Comparison of ENCODE assay signal across 22 cellular contexts in genomic region chr3:54905230-54905888, GRCh38. TPM values are rescaled to one million over a fixed set of nuclear protein-coding genes. Genes with fewer than 3 reads are reported as not detected.
A peak's percentile ranks its signal among the peaks of the same experiment; 100 is the strongest.
DNase-seq lines count a peak whose midpoint lies in the region; ATAC-seq and TF ChIP-seq lines count a peak whose summit lies in the region.
"Had no signal": no experiment of that assay in that cellular context is flagged by ENCODE, and none has a peak within 500 bp of the region (broad histone marks: within the 10 kb centered on the region; RNA-seq: fewer than 3 reads in every experiment).

No MANE protein-coding gene starts in this region.

- H3K27ac ChIP-seq in left ventricle myocardium inferior (replicated peaks) = no peak overlapping the region
- H3K27ac ChIP-seq: lower lobe of right lung, pancreas, skin epidermis, stomach had no signal

- H3K9me3 ChIP-seq in left ventricle myocardium inferior (replicated peaks) = no peaks in the 10 kb centered on the region
- H3K9me3 ChIP-seq: lower lobe of right lung, pancreas, stomach had no signal

- H3K36me3 ChIP-seq in left ventricle myocardium inferior = no peaks in the 10 kb centered on the region
- H3K36me3 ChIP-seq: lower lobe of right lung, pancreas, stomach had no signal

- no peaks in the 10 kb centered on the region for H3K9me3 Mint-ChIP-seq in mesothelial cell of epicardium
- H3K9me3 Mint-ChIP-seq: activated naive CD8-positive, alpha-beta T cell treated with anti-CD3 and anti-CD28 coated beads, Interleukin-2, amount 10 ng/mL, durations not matched to agents 7 days and 5 days had no signal

- H3K4me3 Mint-ChIP-seq in mesothelial cell of epicardium = no peak overlapping the region
- H3K4me3 Mint-ChIP-seq: activated naive CD8-positive, alpha-beta T cell treated with anti-CD3 and anti-CD28 coated beads, Interleukin-2, amount 10 ng/mL, durations not matched to agents 7 days and 5 days; naive thymus-derived CD4-positive, alpha-beta T cell had no signal

- peaks cover 32% of the 10 kb centered on the region for H3K4me1 Mint-ChIP-seq in mesothelial cell of epicardium
- H3K4me1 Mint-ChIP-seq: activated naive CD8-positive, alpha-beta T cell treated with anti-CD3 and anti-CD28 coated beads, Interleukin-2, amount 10 ng/mL, durations not matched to agents 7 days and 5 days; CD14-positive monocyte had no signal

- TF ChIP-seq CTCF in choroid plexus epithelial cell (conservative IDR thresholded peaks at IDR 0.05; ENCODE audit: low read depth, low read length) (peak; percentile 3), mesothelial cell of epicardium (IDR thresholded peaks at IDR 0.05; ENCODE audit: unreplicated experiment) (no peak), left ventricle myocardium inferior (IDR thresholded peaks at IDR 0.05; ENCODE audit: borderline replicate concordance) (no peak)

- peaks cover 34% of the 10 kb centered on the region for H3K4me1 ChIP-seq in left ventricle myocardium inferior
- H3K4me1 ChIP-seq: lower lobe of right lung, pancreas had no signal

- DNase-seq in AG08396 (ENCODE audit: low spot score) = peak; percentile 41
- peak; percentile 50 for DNase-seq in NCI-H226
- peak; percentile 70 for DNase-seq in choroid plexus epithelial cell (ENCODE audit: low read depth)
- no peak for DNase-seq in mesothelial cell of epicardium (ENCODE audit: low spot score in 2 of 2, unreplicated experiment in 2 of 2)
- no peak for DNase-seq in NCI-H2171 (lab: John Stamatoyannopoulos, UW)
- no peak for DNase-seq in 8988T
- DNase-seq in left ventricle myocardium inferior = no peak
- DNase-seq: activated CD4-positive, alpha-beta T cell treated with anti-CD3 and anti-CD28 coated beads for 1 hour; activated naive CD8-positive, alpha-beta T cell treated with anti-CD3 and anti-CD28 coated beads, Interleukin-2, amount 10 ng/mL, durations not matched to agents 7 days and 5 days; caudate nucleus; lower lobe of right lung; naive thymus-derived CD4-positive, alpha-beta T cell; NCI-H187; pancreas; stimulated activated CD4-positive, alpha-beta T cell treated with anti-CD3 and anti-CD28 coated beads, Interleukin-2, amount 100 ng/mL, for 48 hours; stomach had no signal

- intact Hi-C loops in left ventricle myocardium inferior (cut with micrococcal nuclease) = no loop called here

- H3K27me3 Mint-ChIP-seq in mesothelial cell of epicardium (ENCODE audit: low read depth) = no peaks in the 10 kb centered on the region
- H3K27me3 Mint-ChIP-seq: activated naive CD8-positive, alpha-beta T cell treated with anti-CD3 and anti-CD28 coated beads, Interleukin-2, amount 10 ng/mL, durations not matched to agents 7 days and 5 days had no signal

- H3K27me3 ChIP-seq in left ventricle myocardium inferior (ENCODE audit: low read depth) = no peaks in the 10 kb centered on the region
- H3K27me3 ChIP-seq: pancreas, stomach had no signal

- H3K4me3 ChIP-seq in choroid plexus epithelial cell (ENCODE audit: low read depth, low read length) = no peak overlapping the region
- H3K4me3 ChIP-seq in left ventricle myocardium inferior = no peak overlapping the region
- H3K4me3 ChIP-seq: K562, lower lobe of right lung, pancreas, skin epidermis, stomach had no signal

- no peaks in the 10 kb centered on the region for H3K36me3 Mint-ChIP-seq in mesothelial cell of epicardium
- H3K36me3 Mint-ChIP-seq: activated naive CD8-positive, alpha-beta T cell treated with anti-CD3 and anti-CD28 coated beads, Interleukin-2, amount 10 ng/mL, durations not matched to agents 7 days and 5 days; CD14-positive monocyte; naive thymus-derived CD4-positive, alpha-beta T cell had no signal

- H3K27ac Mint-ChIP-seq in mesothelial cell of epicardium = peak overlapping the region; percentile 48
- H3K27ac Mint-ChIP-seq: activated naive CD8-positive, alpha-beta T cell treated with anti-CD3 and anti-CD28 coated beads, Interleukin-2, amount 10 ng/mL, durations not matched to agents 7 days and 5 days; naive thymus-derived CD4-positive, alpha-beta T cell had no signal

- ATAC-seq in HG03139 (IDR thresholded peaks at IDR 0.05; ENCODE audit: unreplicated experiment) = no peak
- ATAC-seq: esophagus mucosa; K562; lower lobe of right lung; naive thymus-derived CD4-positive, alpha-beta T cell had no signal

RNA-seq across cellular contexts. Expression of gene LRTM1, which starts 22.5 kb away (rescaled TPM):
- total RNA-seq in mesothelial cell of epicardium = not detected in 3 replicates
- not detected for total RNA-seq in left ventricle myocardium inferior
- total RNA-seq: activated CD8-positive, alpha-beta memory T cell treated with anti-CD3 and anti-CD28 coated beads for 36 hours; activated naive CD8-positive, alpha-beta T cell treated with anti-CD3 and anti-CD28 coated beads, Interleukin-2, amount 10 ng/mL, durations not matched to agents 7 days and 5 days; esophagus mucosa; K562; lower lobe of right lung; naive thymus-derived CD4-positive, alpha-beta T cell; pancreas; stomach had no signal

Comparison
In these comparisons a context has a peak if more than half of its experiments do, and no peak if none do; other contexts are left out.
1. DNase-seq: peak in AG08396 (single experiment), NCI-H226 (single experiment) and choroid plexus epithelial cell (single experiment); none in mesothelial cell of epicardium (0 of 2), NCI-H2171 (single experiment), 8988T (single experiment) and left ventricle myocardium inferior (single experiment).